In genomic region chr20:54772931-54773642, GRCh38 we compare ENCODE assay signal across 27 cellular contexts.
"Had no signal": no experiment of that assay in that cellular context is flagged by ENCODE, and none has a peak within 500 bp of the region (broad histone marks: within the 10 kb centered on the region; RNA-seq: fewer than 3 reads in every experiment).

No MANE protein-coding gene starts in this region.

- H3K27ac ChIP-seq: brain microvascular endothelial cell, Peyer's patch had no signal

- H3K4me3 ChIP-seq: K562, Peyer's patch had no signal

- FAIRE-seq: astrocyte, K562 had no signal

- H3K27me3 ChIP-seq: brain microvascular endothelial cell, Peyer's patch had no signal

- DNase-seq: activated CD4-positive, alpha-beta T cell treated with anti-CD3 and anti-CD28 coated beads, Interleukin-2, amount 10 ng/mL, durations not matched to agents 24 days and 14 days; activated CD4-positive, alpha-beta T cell treated with anti-CD3 and anti-CD28 coated beads, Interleukin-2, amount 50 U/mL, for 48 hours; activated CD4-positive, CD25-positive, alpha-beta regulatory T cell treated with anti-CD3 and anti-CD28 coated beads, Interleukin-2, amount 50 U/mL, for 72 hours; activated gamma-delta T cell; activated naive CD4-positive, alpha-beta T cell treated with anti-CD3 and anti-CD28 coated beads for 36 hours; activated T-cell treated with anti-CD3 and anti-CD28 coated beads for 4 hours; activated T-cell treated with anti-CD3 and anti-CD28 coated beads, Interleukin-2, amount 50 U/mL, for 48 hours; amygdala; brain microvascular endothelial cell; caudate nucleus; Karpas-422; MM.1S; NCI-H1105 treated with DMSO at 0.1 percent for 48 hours; NCI-H1436 treated with DMSO at 0.1 percent for 48 hours; NCI-H187; NCI-H2081; NCI-H446; NCI-H526; NCI-H774; Peyer's patch; SHP77 treated with DMSO at 0.1 percent for 48 hours; T-helper 17 cell; T-helper 9 cell had no signal

- H3K36me3 ChIP-seq: brain microvascular endothelial cell, Peyer's patch had no signal

- H3K9me3 ChIP-seq: Peyer's patch had no signal

- H3K4me1 ChIP-seq: Peyer's patch had no signal

- ATAC-seq: activated T-helper 17 cell treated with anti-CD3 and anti-CD28 coated beads, Interleukin-2, amount 50 U/mL, for 72 hours; K562; T-helper 17 cell; WTC11 had no signal
